Comparison of ENCODE assay signal across 23 cellular contexts in the genomic region with DNA sequence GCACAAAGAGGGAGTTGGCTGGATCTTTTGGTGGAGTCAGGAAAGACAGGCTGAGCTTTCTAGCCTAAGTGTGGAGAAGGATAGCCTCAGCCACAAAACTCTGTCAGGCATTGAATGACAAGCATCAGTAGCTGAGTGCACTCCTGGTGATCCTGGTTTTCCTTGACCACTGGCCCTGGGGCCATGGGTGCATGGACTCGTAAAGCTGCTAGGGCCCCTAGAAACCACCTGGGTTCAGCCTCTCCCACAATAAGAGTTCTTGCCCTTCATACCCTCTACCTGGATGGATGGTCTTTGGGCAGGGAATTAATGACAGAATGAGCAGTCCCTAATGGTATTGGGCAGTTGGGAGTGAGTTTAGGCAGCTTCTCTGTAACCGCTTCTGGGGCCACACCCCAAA. TPM values are rescaled to one million over a fixed set of nuclear protein-coding genes. Genes with fewer than 3 reads are reported as not detected.
"Had no signal": no experiment of that assay in that cellular context is flagged by ENCODE, and none has a peak within 500 bp of the region (broad histone marks: within the 10 kb centered on the region; RNA-seq: fewer than 3 reads in every experiment).

No MANE protein-coding gene starts in this region.

- H3K4me3 ChIP-seq: K562 had no signal

- FAIRE-seq: HTR-8/SVneo, K562 had no signal

- H3K9ac ChIP-seq: KMS-11 had no signal

- DNase-seq: Kasumi-1, MM.1S, NCI-H1092 treated with DMSO at 0.1 percent for 48 hours, NCI-H1436, NCI-H187, NCI-H2029, NCI-H2081 treated with DMSO at 0.1 percent for 48 hours, NCI-H2171, NCI-H226, NCI-H446, NCI-H510A, NCI-H524 treated with DMSO at 0.1 percent for 48 hours, NCI-H69, NCI-H774, PC-3, SHP77 had no signal

- ATAC-seq: K562, Panc1, PC-3 had no signal

- H3K27ac ChIP-seq: HL-60, KMS-11, RWPE1 had no signal

RNA-seq across cellular contexts. Expression of a gene that starts 22.9 kb away (rescaled TPM):
- total RNA-seq: K562 had no signal
- polyA plus RNA-seq: IgD-negative memory B cell, K562 had no signal
